ENCODE assay signal across 12 cellular contexts in genomic region chr5:126615286-126615685, GRCh38.
DNase-seq lines count a peak whose midpoint lies in the region; ATAC-seq and TF ChIP-seq lines count a peak whose summit lies in the region.
"Had no signal": no experiment of that assay in that cellular context is flagged by ENCODE, and none has a peak within 500 bp of the region (broad histone marks: within the 10 kb centered on the region; RNA-seq: fewer than 3 reads in every experiment).

No MANE protein-coding gene starts in this region.

- peak overlapping the region; percentile 83 for H3K27ac ChIP-seq in SU-DHL-6 (ENCODE audit: low read depth, low read length)
- H3K27ac ChIP-seq: PC-9, VCaP had no signal

- no peak overlapping the region for H2AFZ ChIP-seq in SU-DHL-6 (ENCODE audit: low read depth, low read length, severe bottlenecking)
- H2AFZ ChIP-seq: PC-9 had no signal

- peak overlapping the region; percentile 54 for H3K4me2 ChIP-seq in SU-DHL-6 (ENCODE audit: low read depth, low read length, poor library complexity, severe bottlenecking)
- H3K4me2 ChIP-seq: PC-9 had no signal

- no peaks in the 10 kb centered on the region for H3K27me3 ChIP-seq in SU-DHL-6 (ENCODE audit: low read length)

- no peak for DNase-seq in stimulated activated CD4-positive, alpha-beta T cell treated with anti-CD3 and anti-CD28 coated beads, Interleukin-4, amount 100 ng/mL, for 24 hours
- DNase-seq in AML-193 (lab: John Stamatoyannopoulos, UW) (no peak), T1000 (lab: John Stamatoyannopoulos, UW) (no peak)
- no peak for DNase-seq in central memory CD4-positive, alpha-beta T cell
- DNase-seq: H7, NCI-H1105 treated with DMSO at 0.1 percent for 48 hours, PC-9 had no signal

- H3K9ac ChIP-seq in SU-DHL-6 (ENCODE audit: low read length) = no peak overlapping the region

- no peak overlapping the region for H3K4me3 ChIP-seq in SU-DHL-6 (ENCODE audit: insufficient read depth, low read length, poor library complexity, severe bottlenecking)
- H3K4me3 ChIP-seq: PC-9 had no signal

- no peaks in the 10 kb centered on the region for H3K9me3 ChIP-seq in SU-DHL-6 (ENCODE audit: insufficient read depth, low read length)

- peaks cover 13% of the 10 kb centered on the region; the same call in 1 of the 2 replicates for H3K36me3 ChIP-seq in SU-DHL-6 (ENCODE audit: low read length)

- H3K79me2 ChIP-seq in SU-DHL-6 (ENCODE audit: insufficient read depth, low read length) = peaks cover 66% of the 10 kb centered on the region

- no peaks in the 10 kb centered on the region for H4K20me1 ChIP-seq in SU-DHL-6 (ENCODE audit: low read depth, low read length)

- H3K9me2 ChIP-seq in SU-DHL-6 (replicated peaks; ENCODE audit: insufficient read depth, low read length) = no peaks in the 10 kb centered on the region

- H3F3A ChIP-seq in SU-DHL-6 (ENCODE audit: insufficient read depth) = peaks cover 19% of the 10 kb centered on the region

- TF ChIP-seq CTCF in SU-DHL-6 (IDR thresholded peaks at IDR 0.05; ENCODE audit: insufficient read depth, low read length, poor library complexity, severe bottlenecking) = peak; percentile 75

- ATAC-seq in GM18511 (IDR thresholded peaks at IDR 0.05; ENCODE audit: unreplicated experiment) (peak; percentile 96), GM21367 (IDR thresholded peaks at IDR 0.05; ENCODE audit: unreplicated experiment) (peak; percentile 98), HG03045 (IDR thresholded peaks at IDR 0.05; ENCODE audit: unreplicated experiment) (peak; percentile 95)
